In genomic region chr18:26555804-26556553, GRCh38 we compare ENCODE assay signal across 28 cellular contexts. TPM values are rescaled to one million over a fixed set of nuclear protein-coding genes. Genes with fewer than 3 reads are reported as not detected.
DNase-seq lines count a peak whose midpoint lies in the region; ATAC-seq, FAIRE-seq and TF ChIP-seq lines count a peak whose summit lies in the region.
"Had no signal": no experiment of that assay in that cellular context is flagged by ENCODE, and none has a peak within 500 bp of the region (broad histone marks: within the 10 kb centered on the region; RNA-seq: fewer than 3 reads in every experiment).

No MANE protein-coding gene starts in this region.

- ATAC-seq in GM21360 (IDR thresholded peaks at IDR 0.05; ENCODE audit: unreplicated experiment) = peak; percentile 19
- peak; percentile 57 for ATAC-seq in WTC11
- ATAC-seq in left lobe of liver = no peak
- ATAC-seq in HG03159 (IDR thresholded peaks at IDR 0.05; ENCODE audit: unreplicated experiment) = no peak
- ATAC-seq: mucosa of descending colon; natural killer cell treated with Interleukin-12 subunit alpha and Interleukin-12 subunit beta and Interleukin-15 and Interleukin-18, amount 100 ng/mL, for 72 hours; pancreas had no signal

- H3K27ac Mint-ChIP-seq in WTC11 (no peak overlapping the region), neural progenitor cell (no peak overlapping the region)
- H3K27ac Mint-ChIP-seq: activated CD4-positive, alpha-beta T cell treated with anti-CD3 and anti-CD28 coated beads, Interleukin-2, amount 10 ng/mL, durations not matched to agents 24 days and 14 days; activated naive CD4-positive, alpha-beta T cell treated with anti-CD3 and anti-CD28 coated beads, Interleukin-2, amount 50 U/mL, for 24 hours; CD4-positive, alpha-beta T cell; H9; natural killer cell treated with Interleukin-12 subunit alpha and Interleukin-12 subunit beta and Interleukin-15 and Interleukin-18, amount 100 ng/mL, for 72 hours had no signal

- H3K4me3 Mint-ChIP-seq in WTC11 (no peak overlapping the region), neural progenitor cell (no peak overlapping the region)
- H3K4me3 Mint-ChIP-seq: activated CD4-positive, alpha-beta T cell treated with anti-CD3 and anti-CD28 coated beads, Interleukin-2, amount 10 ng/mL, durations not matched to agents 24 days and 14 days; activated naive CD4-positive, alpha-beta T cell treated with anti-CD3 and anti-CD28 coated beads, Interleukin-2, amount 50 U/mL, for 24 hours; CD4-positive, alpha-beta T cell; H9; natural killer cell treated with Interleukin-12 subunit alpha and Interleukin-12 subunit beta and Interleukin-15 and Interleukin-18, amount 100 ng/mL, for 72 hours had no signal

- CTCF ChIA-PET in WTC11 (lab: Charles Lee) = no interaction called here

- H3K4me3 ChIP-seq in neural progenitor cell = no peak overlapping the region
- H3K4me3 ChIP-seq: hepatocyte, lung, mucosa of descending colon, pancreas, stomach, transverse colon had no signal

- H2AFZ ChIP-seq in neural progenitor cell (replicated peaks) = no peak overlapping the region
- H2AFZ ChIP-seq: hepatocyte had no signal

- no peak overlapping the region for H3K27ac ChIP-seq in neural progenitor cell
- H3K27ac ChIP-seq: hepatocyte, pancreas, stomach, transverse colon, WERI-Rb-1 had no signal

- peak; percentile 65 for FAIRE-seq in GM12892 (lab: Jason Lieb, UNC)
- FAIRE-seq in HTR-8/SVneo (lab: Jason Lieb, UNC) = no peak
- FAIRE-seq: pancreas, small intestine had no signal

- H3K79me2 ChIP-seq in neural progenitor cell (ENCODE audit: low read depth) = no peaks in the 10 kb centered on the region
- H3K79me2 ChIP-seq: hepatocyte had no signal

- H3K9me3 Mint-ChIP-seq in WTC11 = no peaks in the 10 kb centered on the region
- H3K9me3 Mint-ChIP-seq in neural progenitor cell = no peaks in the 10 kb centered on the region
- H3K9me3 Mint-ChIP-seq: activated CD4-positive, alpha-beta T cell treated with anti-CD3 and anti-CD28 coated beads, Interleukin-2, amount 10 ng/mL, durations not matched to agents 24 days and 14 days; activated naive CD4-positive, alpha-beta T cell treated with anti-CD3 and anti-CD28 coated beads, Interleukin-2, amount 50 U/mL, for 24 hours; CD4-positive, alpha-beta T cell; H9; natural killer cell treated with Interleukin-12 subunit alpha and Interleukin-12 subunit beta and Interleukin-15 and Interleukin-18, amount 100 ng/mL, for 72 hours had no signal

- H3K27me3 Mint-ChIP-seq in WTC11 (ENCODE audit: low read depth) = peaks cover 38% of the 10 kb centered on the region
- H3K27me3 Mint-ChIP-seq in neural progenitor cell (ENCODE audit: insufficient read depth, low read depth) = peaks cover 20% of the 10 kb centered on the region

- peaks cover 6% of the 10 kb centered on the region for H3F3A ChIP-seq in neural progenitor cell (ENCODE audit: low read depth)

- POLR2A ChIA-PET in WTC11 (lab: Charles Lee) = no interaction called here

- no peak overlapping the region for H3K4me2 ChIP-seq in neural progenitor cell
- H3K4me2 ChIP-seq: hepatocyte had no signal

- H3K4me1 ChIP-seq in neural progenitor cell = peaks cover 10% of the 10 kb centered on the region
- H3K4me1 ChIP-seq: pancreas had no signal

- no peak for TF ChIP-seq CTCF in WTC11 (IDR thresholded peaks at IDR 0.05)
- no peak for TF ChIP-seq CTCF in neural progenitor cell (IDR thresholded peaks at IDR 0.05)

- no peaks in the 10 kb centered on the region for H3K36me3 Mint-ChIP-seq in WTC11
- H3K36me3 Mint-ChIP-seq in neural progenitor cell = no peaks in the 10 kb centered on the region
- H3K36me3 Mint-ChIP-seq: activated naive CD4-positive, alpha-beta T cell treated with anti-CD3 and anti-CD28 coated beads, Interleukin-2, amount 50 U/mL, for 24 hours; natural killer cell treated with Interleukin-12 subunit alpha and Interleukin-12 subunit beta and Interleukin-15 and Interleukin-18, amount 100 ng/mL, for 72 hours had no signal

- H3K4me1 Mint-ChIP-seq in WTC11 (peaks cover 24% of the 10 kb centered on the region), neural progenitor cell (peaks cover 18% of the 10 kb centered on the region)

- no peaks in the 10 kb centered on the region for H3K9me3 ChIP-seq in neural progenitor cell (ENCODE audit: low read depth)
- H3K9me3 ChIP-seq: mucosa of descending colon, pancreas, stomach, transverse colon had no signal

- H3K9ac ChIP-seq in neural progenitor cell = no peak overlapping the region

- peaks cover 13% of the 10 kb centered on the region for H4K20me1 ChIP-seq in neural progenitor cell (ENCODE audit: low read depth)

- H3K27me3 ChIP-seq in neural progenitor cell = peaks cover 45% of the 10 kb centered on the region
- H3K27me3 ChIP-seq: pancreas had no signal

- no peaks in the 10 kb centered on the region for H3K36me3 ChIP-seq in neural progenitor cell
- H3K36me3 ChIP-seq: pancreas, stomach, transverse colon, WERI-Rb-1 had no signal

- TF ChIP-seq POLR2A in GM12892 (IDR thresholded peaks at IDR 0.05; ENCODE audit: low read depth, low read length) = no peak

- no peak for DNase-seq in GM12892 (ENCODE audit: insufficient read length)
- no peak for DNase-seq in WTC11 (ENCODE audit: low spot score)
- DNase-seq in neural progenitor cell (ENCODE audit: low spot score) = peak; percentile 27
- no peak for DNase-seq in left lobe of liver (ENCODE audit: low spot score)
- no peak for DNase-seq in HTR-8/SVneo (ENCODE audit: insufficient read length, low spot score)
- no peak for DNase-seq in stimulated activated naive CD4-positive, alpha-beta T cell (lab: John Stamatoyannopoulos, UW)
- DNase-seq: activated CD4-positive, alpha-beta T cell treated with anti-CD3 and anti-CD28 coated beads, Interleukin-2, amount 10 ng/mL, durations not matched to agents 24 days and 14 days; activated CD8-positive, alpha-beta memory T cell treated with anti-CD3 and anti-CD28 coated beads for 24 hours; amygdala; CD4-positive, alpha-beta T cell; DMS 273 treated with DMSO at 0.1 percent for 48 hours; effector CD4-positive, alpha-beta T cell; H9; mucosa of descending colon; NCI-H146; NCI-H446 treated with DMSO at 0.1 percent for 48 hours; NCI-H774; pancreas; small intestine; stomach; transverse colon; WERI-Rb-1 had no signal

TF ChIP-seq in WTC11, 78 proteins besides CTCF, POLR2A, EP300 and RAD21:
- TF ChIP-seq USF1 (CRISPR knock-in tag; IDR thresholded peaks at IDR 0.05) (no peak), USF2 (CRISPR knock-in tag; IDR thresholded peaks at IDR 0.05) (peak; percentile 27; the same call in 1 of the 2 replicates)

RNA-seq across cellular contexts. Expression of gene KCTD1, which starts 7.6 kb away (rescaled TPM):
- polyA plus RNA-seq in GM12892 (2012; ENCODE audit: missing spikeins) = 3.4 TPM
- total RNA-seq in WTC11 (2021) = 16.9 to 23.3 TPM (median 18.7 TPM) in 3 replicates
- total RNA-seq in neural progenitor cell (ENCODE audit: low replicate concordance) = 14.7 and 17.1 TPM in 2 replicates
- 5.0 TPM for total RNA-seq in left lobe of liver

Comparison
In these comparisons a context has a peak if more than half of its experiments do, and no peak if none do; other contexts are left out.
1. ATAC-seq: peak in GM21360 (single experiment) and WTC11 (single experiment); none in left lobe of liver (single experiment) and HG03159 (single experiment).